8 cellular contexts compared by ENCODE assay signal in the genomic region with DNA sequence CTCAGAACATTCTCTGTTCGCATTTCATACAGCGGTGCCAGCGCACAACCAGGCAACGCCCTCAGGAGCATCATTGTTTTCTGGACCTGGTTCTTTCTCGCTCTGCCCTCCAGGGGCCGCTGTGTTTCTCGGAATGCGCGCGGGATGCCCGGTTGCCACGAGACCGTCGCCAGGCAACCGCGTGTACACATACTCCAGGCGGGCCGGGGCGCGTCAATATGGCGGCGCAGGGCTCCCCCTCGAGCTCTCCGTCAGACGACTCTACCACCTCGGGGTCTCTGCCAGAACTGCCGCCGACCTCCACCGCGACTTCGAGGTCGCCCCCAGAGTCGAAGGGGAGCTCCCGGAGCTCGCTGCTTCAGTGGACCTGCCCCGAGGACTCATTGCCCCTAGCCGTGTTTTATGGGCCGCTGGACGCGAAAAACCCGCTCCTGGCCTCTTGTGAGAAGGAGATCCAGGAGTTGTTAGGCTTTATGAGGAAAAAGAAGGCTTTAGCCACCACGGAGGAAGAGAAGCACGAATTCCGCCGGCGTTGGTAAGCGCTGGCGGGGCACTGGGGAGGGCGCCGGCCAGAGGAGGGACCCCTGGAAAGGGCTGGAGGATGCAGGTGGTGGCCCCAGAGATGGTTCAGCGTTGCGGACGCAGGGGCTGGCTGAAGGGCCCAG. TPM values are rescaled to one million over a fixed set of nuclear protein-coding genes. Genes with fewer than 3 reads are reported as not detected.
DNase-seq lines count a peak whose midpoint lies in the region; ATAC-seq, FAIRE-seq and TF ChIP-seq lines count a peak whose summit lies in the region.

A gene with protein sequence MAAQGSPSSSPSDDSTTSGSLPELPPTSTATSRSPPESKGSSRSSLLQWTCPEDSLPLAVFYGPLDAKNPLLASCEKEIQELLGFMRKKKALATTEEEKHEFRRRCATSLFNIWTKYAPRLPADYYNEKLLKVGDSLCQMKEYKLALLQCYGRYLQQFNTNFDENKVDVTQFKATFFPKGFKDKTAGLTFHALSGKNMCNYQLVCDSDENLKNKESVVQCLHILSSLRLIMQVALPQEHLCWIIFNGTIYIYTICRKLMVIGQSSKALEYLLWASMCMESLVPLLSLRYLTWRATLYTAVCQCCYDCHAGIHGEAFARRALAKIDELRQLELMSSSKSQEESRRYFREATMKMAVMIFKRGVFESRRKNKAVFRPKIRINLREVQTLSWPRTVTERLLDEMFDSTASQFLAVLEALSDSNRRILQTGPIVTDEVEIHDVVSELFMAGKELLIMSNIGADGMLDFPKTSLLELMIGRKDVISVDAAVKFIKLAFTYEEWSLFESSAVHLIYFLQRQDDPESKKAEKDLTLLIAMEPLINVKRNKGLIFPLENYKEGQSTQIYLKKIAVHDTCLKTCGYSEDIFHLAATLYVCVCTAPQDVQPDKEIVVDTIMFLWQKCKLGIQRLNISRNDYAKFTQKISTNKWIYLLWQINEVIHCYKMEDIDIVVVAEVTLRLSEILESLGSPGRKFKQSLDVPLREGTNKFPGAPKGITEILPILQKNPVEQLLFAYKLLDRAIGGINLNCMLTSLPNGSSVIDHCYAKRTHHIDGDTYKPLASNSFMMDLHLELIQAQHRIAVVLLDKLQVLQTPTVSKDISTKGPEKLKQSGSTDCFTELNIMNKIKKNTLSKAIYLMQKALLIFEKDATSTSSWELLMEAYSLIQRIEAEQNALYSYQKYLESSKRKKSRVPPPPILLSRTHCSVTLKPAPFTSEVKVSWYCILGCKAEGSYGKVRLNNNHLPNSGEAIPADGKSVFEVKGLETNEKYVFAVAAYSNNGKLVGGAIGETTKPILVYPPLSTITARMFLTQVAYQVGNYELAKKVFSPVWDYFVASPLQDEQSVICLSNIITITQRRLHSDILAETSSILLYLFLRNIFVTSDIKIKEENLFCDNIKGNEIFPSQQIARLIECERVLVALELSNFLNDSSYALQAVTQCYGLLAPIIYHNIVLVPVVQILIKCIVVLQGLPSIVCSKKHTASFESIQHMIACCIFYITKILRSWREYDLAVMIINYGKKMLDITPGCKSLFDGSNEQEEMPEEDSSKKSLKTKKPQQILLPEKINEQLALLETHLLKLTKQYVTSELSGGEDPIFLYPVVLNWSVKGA (N-terminal part only) (plus strand): TSS at position 186 of the 665 bp plus-strand sequence. CDS start 33 bp downstream, at position 219.

- 1 to 2% (median 1%) methylated on average over 53 of the region's 53 CpGs for WGBS in psoas muscle, 3 donors

- H3K9me3 ChIP-seq in psoas muscle = no peaks in the 10 kb centered on the region

- FAIRE-seq in urothelium cell line (lab: Jason Lieb, UNC) = no peak

- peak within 1 kb of the TSS; percentile 63 for H3K4me3 ChIP-seq in psoas muscle

- no peak within 1 kb of the TSS for H3K27ac ChIP-seq in psoas muscle

- H3K4me1 ChIP-seq in psoas muscle = no peaks in the 10 kb centered on the region

- ATAC-seq in HG02840 (IDR thresholded peaks at IDR 0.05; ENCODE audit: low FRiP score, unreplicated experiment) = peak; percentile 97
- ATAC-seq in left ventricle myocardium superior = peak; percentile 99
- ATAC-seq in psoas muscle = peak; percentile 82 to 99 (median 95)

- no peaks in the 10 kb centered on the region for H3K36me3 ChIP-seq in psoas muscle (ENCODE audit: insufficient read depth in 1 of 2, low read depth in 1 of 2)

- intact Hi-C loops in left ventricle myocardium superior (cut with micrococcal nuclease) (no loop called here), psoas muscle (cut with DNase I) (no loop called here)

- TF ChIP-seq CTCF in GM12873 (IDR thresholded peaks at IDR 0.05; ENCODE audit: insufficient read depth, low read depth, low read length, missing control alignments) = peak; percentile 92
- TF ChIP-seq CTCF in psoas muscle (IDR thresholded peaks at IDR 0.05) = peak; percentile 63

- peak; percentile 94 for DNase-seq in NCI-H146 (lab: John Stamatoyannopoulos, UW)
- DNase-seq in T-helper 1 cell = peak; percentile 85 to 93 (median 92)
- DNase-seq in amygdala (lab: John Stamatoyannopoulos, UW) = peak; percentile 10 to 95 (median 81)
- DNase-seq in left ventricle myocardium superior = peak; percentile 97
- DNase-seq in psoas muscle = peak; percentile 94
- peak; percentile 87 for DNase-seq in urothelium cell line (ENCODE audit: low spot score)

- peaks cover 0 to 12% (median 0%) of the 10 kb centered on the region in 3 donors for H3K27me3 ChIP-seq in psoas muscle (ENCODE audit: insufficient read depth in 3 of 3, low read length in 2 of 3)

RNA-seq across cellular contexts. Expression of the gene that starts here (rescaled TPM):
- total RNA-seq in left ventricle myocardium superior (0.10 TPM), psoas muscle (under 1 TPM in 2 of 4 donors, not detected in 2; 0.13 to 0.14 TPM)
- polyA plus RNA-seq in psoas muscle = under 1 TPM in 2 of 3 donors, not detected in 1; 0.03 to 0.04 TPM

Comparison
In these comparisons a context has a peak if more than half of its experiments do, and no peak if none do; other contexts are left out.
1. Peak in DNase-seq and ATAC-seq in left ventricle myocardium superior; RNA of the gene not detected or under 1 TPM.
2. Peak in DNase-seq, ATAC-seq and H3K4me3 ChIP-seq in psoas muscle; RNA of the gene not detected or under 1 TPM.